Comparison of ENCODE assay signal across 1 cellular context in genomic region chr7:149005427-149006344, GRCh38.
A peak's percentile ranks its signal among the peaks of the same experiment; 100 is the strongest.
TF ChIP-seq lines count a peak whose summit lies in the region.

No MANE protein-coding gene starts in this region.

TF ChIP-seq in HepG2, 621 proteins besides CTCF, POLR2A, EP300 and RAD21 (continued from another document):
- peak; percentile 34; the same call in 1 of the 2 replicates for TF ChIP-seq HOMEZ (CRISPR knock-in tag; IDR thresholded peaks at IDR 0.05; ENCODE audit: low read depth)
- peak; percentile 99 for TF ChIP-seq ZBTB33 (CRISPR knock-in tag; IDR thresholded peaks at IDR 0.05)
- TF ChIP-seq ZSCAN5A (CRISPR knock-in tag; IDR thresholded peaks at IDR 0.05; ENCODE audit: borderline replicate concordance), result no peak
- TF ChIP-seq GRHL1 (CRISPR knock-in tag; conservative IDR thresholded peaks at IDR 0.05), result no peak
- no peak for TF ChIP-seq MIXL1 (CRISPR knock-in tag; IDR thresholded peaks at IDR 0.05)
